In genomic region chr14:55277972-55278740, GRCh38 we compare ENCODE assay signal across 8 cellular contexts.
DNase-seq lines count a peak whose midpoint lies in the region; ATAC-seq lines count a peak whose summit lies in the region.

No MANE protein-coding gene starts in this region.

- peak; percentile 86 for ATAC-seq in GM18499 (IDR thresholded peaks at IDR 0.05; ENCODE audit: insufficient read depth, unreplicated experiment)
- peak; percentile 90 for ATAC-seq in GM21576 (IDR thresholded peaks at IDR 0.05; ENCODE audit: unreplicated experiment)

- DNase-seq in KBM-7 (peak; percentile 58), germinal center (ENCODE audit: low spot score) (peak; percentile 34), NCI-H510A treated with DMSO at 0.1 percent for 48 hours (lab: John Stamatoyannopoulos, UW) (no peak), NCI-H1417 (lab: John Stamatoyannopoulos, UW) (no peak), NCI-H1694 (lab: John Stamatoyannopoulos, UW) (no peak)
- no peak for DNase-seq in activated CD4-positive, CD25-positive, alpha-beta regulatory T cell (lab: John Stamatoyannopoulos, UW)

- in situ Hi-C loops in KBM-7 (cut with MboI; ENCODE audit: low pct_unique_long_range_greater_than_20kb, low sequenced_read_pairs), result no loop called here

Comparison
In these comparisons a context has a peak if more than half of its experiments do, and no peak if none do; other contexts are left out.
1. DNase-seq: peak in KBM-7 (single experiment) and germinal center (single experiment); none in NCI-H510A treated with DMSO at 0.1 percent for 48 hours (single experiment), activated CD4-positive, CD25-positive, alpha-beta regulatory T cell (0 of 4), NCI-H1417 (0 of 3) and NCI-H1694 (single experiment).